ENCODE assay signal across 1 cellular context in the genomic region with DNA sequence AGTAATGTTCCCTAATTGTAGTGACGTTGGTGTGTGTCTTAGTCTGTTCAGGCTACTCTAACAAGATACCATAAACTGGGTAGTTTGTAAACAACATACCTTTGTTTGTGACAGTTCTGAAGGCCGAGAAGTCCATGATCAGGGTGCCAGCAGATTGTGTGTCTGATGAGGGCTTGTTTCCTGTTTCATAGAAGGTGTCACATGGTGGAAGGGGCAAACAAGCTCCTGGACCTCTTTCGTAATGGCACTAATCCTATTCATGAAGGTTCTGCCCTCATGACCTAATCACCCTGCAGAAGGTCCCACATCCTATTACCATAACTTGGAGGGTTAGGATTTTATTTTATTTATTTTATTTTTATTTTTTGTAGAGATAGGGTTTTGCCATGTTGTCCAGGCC.
TF ChIP-seq lines count a peak whose summit lies in the region.

No MANE protein-coding gene starts in this region.

TF ChIP-seq in HepG2, 621 proteins besides CTCF, POLR2A, EP300 and RAD21 (continued from another document):
- TF ChIP-seq ZNF253 (CRISPR knock-in tag; IDR thresholded peaks at IDR 0.05; ENCODE audit: borderline replicate concordance) (no peak), ZBTB3 (CRISPR knock-in tag; IDR thresholded peaks at IDR 0.05; ENCODE audit: borderline replicate concordance, low read depth) (no peak), GATAD2A (CRISPR knock-in tag; IDR thresholded peaks at IDR 0.05) (0 out of 2 replicates have a peak, but pooled peaks have one; percentile 17), ZNF20 (CRISPR knock-in tag; IDR thresholded peaks at IDR 0.05) (no peak), PHF21A (CRISPR knock-in tag; IDR thresholded peaks at IDR 0.05) (no peak), CCAR2 (optimal IDR thresholded peaks at IDR 0.05; ENCODE audit: low read depth, low read length) (no peak), USF2 (IDR thresholded peaks at IDR 0.05; ENCODE audit: low read depth, low read length) (peak; percentile 49; the same call in 1 of the 2 replicates), USF2 (CRISPR knock-in tag; IDR thresholded peaks at IDR 0.05; ENCODE audit: borderline replicate concordance) (peak; percentile 54; the same call in 1 of the 2 replicates), ZNF550 (CRISPR knock-in tag; IDR thresholded peaks at IDR 0.05; ENCODE audit: borderline replicate concordance) (no peak), HOMEZ (CRISPR knock-in tag; IDR thresholded peaks at IDR 0.05; ENCODE audit: low read depth) (peak; percentile 41; the same call in 1 of the 2 replicates), GATA4 (IDR thresholded peaks at IDR 0.05; ENCODE audit: borderline replicate concordance, low read depth) (no peak), RBM39 (IDR thresholded peaks at IDR 0.05; ENCODE audit: low read depth, low read length, poor library complexity, severe bottlenecking) (no peak), ISX (CRISPR knock-in tag; conservative IDR thresholded peaks at IDR 0.05) (no peak), MLLT10 (CRISPR knock-in tag; IDR thresholded peaks at IDR 0.05) (no peak), GFI1 (CRISPR knock-in tag; IDR thresholded peaks at IDR 0.05; ENCODE audit: borderline replicate concordance) (no peak), ZC3H4 (CRISPR knock-in tag; IDR thresholded peaks at IDR 0.05; ENCODE audit: borderline replicate concordance) (no peak), DPF2 (CRISPR knock-in tag; IDR thresholded peaks at IDR 0.05; ENCODE audit: borderline replicate concordance, low read depth) (no peak), PLRG1 (conservative IDR thresholded peaks at IDR 0.05) (no peak), FOXA3 (CRISPR knock-in tag; IDR thresholded peaks at IDR 0.05) (0 out of 2 replicates have a peak, but pooled peaks have one; percentile 27), SOX6 (IDR thresholded peaks at IDR 0.05) (no peak), SOX6 (CRISPR knock-in tag; IDR thresholded peaks at IDR 0.05) (peak; percentile 27; the same call in 1 of the 2 replicates), NFIC (IDR thresholded peaks at IDR 0.05; ENCODE audit: low read length) (no peak), RFXANK (CRISPR knock-in tag; IDR thresholded peaks at IDR 0.05) (no peak), ZNF260 (CRISPR knock-in tag; IDR thresholded peaks at IDR 0.05; ENCODE audit: borderline replicate concordance, low read depth) (no peak), ZNF619 (CRISPR knock-in tag; IDR thresholded peaks at IDR 0.05) (no peak), ZNF331 (CRISPR knock-in tag; IDR thresholded peaks at IDR 0.05) (no peak), ATF6 (CRISPR knock-in tag; conservative IDR thresholded peaks at IDR 0.05) (no peak), ZNF605 (CRISPR knock-in tag; IDR thresholded peaks at IDR 0.05) (no peak), ARID2 (CRISPR knock-in tag; IDR thresholded peaks at IDR 0.05; ENCODE audit: borderline replicate concordance) (no peak), HMG20A (CRISPR knock-in tag; IDR thresholded peaks at IDR 0.05; ENCODE audit: borderline replicate concordance) (no peak; the same call in 1 of the 2 replicates), NFATC3 (CRISPR knock-in tag; IDR thresholded peaks at IDR 0.05) (no peak), ZNF30 (CRISPR knock-in tag; IDR thresholded peaks at IDR 0.05) (no peak), PRMT3 (CRISPR knock-in tag; IDR thresholded peaks at IDR 0.05; ENCODE audit: borderline replicate concordance, low read depth) (no peak), ZNF234 (CRISPR knock-in tag; conservative IDR thresholded peaks at IDR 0.05) (no peak), ZNF549 (CRISPR knock-in tag; IDR thresholded peaks at IDR 0.05) (no peak), PITX1 (CRISPR knock-in tag; IDR thresholded peaks at IDR 0.05) (peak; percentile 76), TBX3 (IDR thresholded peaks at IDR 0.05; ENCODE audit: borderline replicate concordance) (no peak), FOXK1 (CRISPR knock-in tag; IDR thresholded peaks at IDR 0.05; ENCODE audit: borderline replicate concordance, low read depth) (0 out of 2 replicates have a peak, but pooled peaks have one; percentile 23), ELF3 (CRISPR knock-in tag; IDR thresholded peaks at IDR 0.05) (0 out of 2 replicates have a peak, but pooled peaks have one; percentile 21), CREB3 (CRISPR knock-in tag; IDR thresholded peaks at IDR 0.05) (no peak), MXD3 (CRISPR knock-in tag; IDR thresholded peaks at IDR 0.05) (no peak), ZNF761 (CRISPR knock-in tag; conservative IDR thresholded peaks at IDR 0.05) (no peak)
- TF ChIP-seq, protein P1, sequence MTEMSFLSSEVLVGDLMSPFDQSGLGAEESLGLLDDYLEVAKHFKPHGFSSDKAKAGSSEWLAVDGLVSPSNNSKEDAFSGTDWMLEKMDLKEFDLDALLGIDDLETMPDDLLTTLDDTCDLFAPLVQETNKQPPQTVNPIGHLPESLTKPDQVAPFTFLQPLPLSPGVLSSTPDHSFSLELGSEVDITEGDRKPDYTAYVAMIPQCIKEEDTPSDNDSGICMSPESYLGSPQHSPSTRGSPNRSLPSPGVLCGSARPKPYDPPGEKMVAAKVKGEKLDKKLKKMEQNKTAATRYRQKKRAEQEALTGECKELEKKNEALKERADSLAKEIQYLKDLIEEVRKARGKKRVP (CRISPR knock-in tag; IDR thresholded peaks at IDR 0.05), result no peak
- TF ChIP-seq, protein P2, sequence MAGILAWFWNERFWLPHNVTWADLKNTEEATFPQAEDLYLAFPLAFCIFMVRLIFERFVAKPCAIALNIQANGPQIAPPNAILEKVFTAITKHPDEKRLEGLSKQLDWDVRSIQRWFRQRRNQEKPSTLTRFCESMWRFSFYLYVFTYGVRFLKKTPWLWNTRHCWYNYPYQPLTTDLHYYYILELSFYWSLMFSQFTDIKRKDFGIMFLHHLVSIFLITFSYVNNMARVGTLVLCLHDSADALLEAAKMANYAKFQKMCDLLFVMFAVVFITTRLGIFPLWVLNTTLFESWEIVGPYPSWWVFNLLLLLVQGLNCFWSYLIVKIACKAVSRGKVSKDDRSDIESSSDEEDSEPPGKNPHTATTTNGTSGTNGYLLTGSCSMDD (CRISPR knock-in tag; IDR thresholded peaks at IDR 0.05), result no peak
- TF ChIP-seq, protein P3, sequence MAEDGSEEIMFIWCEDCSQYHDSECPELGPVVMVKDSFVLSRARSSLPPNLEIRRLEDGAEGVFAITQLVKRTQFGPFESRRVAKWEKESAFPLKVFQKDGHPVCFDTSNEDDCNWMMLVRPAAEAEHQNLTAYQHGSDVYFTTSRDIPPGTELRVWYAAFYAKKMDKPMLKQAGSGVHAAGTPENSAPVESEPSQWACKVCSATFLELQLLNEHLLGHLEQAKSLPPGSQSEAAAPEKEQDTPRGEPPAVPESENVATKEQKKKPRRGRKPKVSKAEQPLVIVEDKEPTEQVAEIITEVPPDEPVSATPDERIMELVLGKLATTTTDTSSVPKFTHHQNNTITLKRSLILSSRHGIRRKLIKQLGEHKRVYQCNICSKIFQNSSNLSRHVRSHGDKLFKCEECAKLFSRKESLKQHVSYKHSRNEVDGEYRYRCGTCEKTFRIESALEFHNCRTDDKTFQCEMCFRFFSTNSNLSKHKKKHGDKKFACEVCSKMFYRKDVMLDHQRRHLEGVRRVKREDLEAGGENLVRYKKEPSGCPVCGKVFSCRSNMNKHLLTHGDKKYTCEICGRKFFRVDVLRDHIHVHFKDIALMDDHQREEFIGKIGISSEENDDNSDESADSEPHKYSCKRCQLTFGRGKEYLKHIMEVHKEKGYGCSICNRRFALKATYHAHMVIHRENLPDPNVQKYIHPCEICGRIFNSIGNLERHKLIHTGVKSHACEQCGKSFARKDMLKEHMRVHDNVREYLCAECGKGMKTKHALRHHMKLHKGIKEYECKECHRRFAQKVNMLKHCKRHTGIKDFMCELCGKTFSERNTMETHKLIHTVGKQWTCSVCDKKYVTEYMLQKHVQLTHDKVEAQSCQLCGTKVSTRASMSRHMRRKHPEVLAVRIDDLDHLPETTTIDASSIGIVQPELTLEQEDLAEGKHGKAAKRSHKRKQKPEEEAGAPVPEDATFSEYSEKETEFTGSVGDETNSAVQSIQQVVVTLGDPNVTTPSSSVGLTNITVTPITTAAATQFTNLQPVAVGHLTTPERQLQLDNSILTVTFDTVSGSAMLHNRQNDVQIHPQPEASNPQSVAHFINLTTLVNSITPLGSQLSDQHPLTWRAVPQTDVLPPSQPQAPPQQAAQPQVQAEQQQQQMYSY (CRISPR knock-in tag; IDR thresholded peaks at IDR 0.05), result no peak
